ENCODE assay signal across 1 cellular context in the genomic region with DNA sequence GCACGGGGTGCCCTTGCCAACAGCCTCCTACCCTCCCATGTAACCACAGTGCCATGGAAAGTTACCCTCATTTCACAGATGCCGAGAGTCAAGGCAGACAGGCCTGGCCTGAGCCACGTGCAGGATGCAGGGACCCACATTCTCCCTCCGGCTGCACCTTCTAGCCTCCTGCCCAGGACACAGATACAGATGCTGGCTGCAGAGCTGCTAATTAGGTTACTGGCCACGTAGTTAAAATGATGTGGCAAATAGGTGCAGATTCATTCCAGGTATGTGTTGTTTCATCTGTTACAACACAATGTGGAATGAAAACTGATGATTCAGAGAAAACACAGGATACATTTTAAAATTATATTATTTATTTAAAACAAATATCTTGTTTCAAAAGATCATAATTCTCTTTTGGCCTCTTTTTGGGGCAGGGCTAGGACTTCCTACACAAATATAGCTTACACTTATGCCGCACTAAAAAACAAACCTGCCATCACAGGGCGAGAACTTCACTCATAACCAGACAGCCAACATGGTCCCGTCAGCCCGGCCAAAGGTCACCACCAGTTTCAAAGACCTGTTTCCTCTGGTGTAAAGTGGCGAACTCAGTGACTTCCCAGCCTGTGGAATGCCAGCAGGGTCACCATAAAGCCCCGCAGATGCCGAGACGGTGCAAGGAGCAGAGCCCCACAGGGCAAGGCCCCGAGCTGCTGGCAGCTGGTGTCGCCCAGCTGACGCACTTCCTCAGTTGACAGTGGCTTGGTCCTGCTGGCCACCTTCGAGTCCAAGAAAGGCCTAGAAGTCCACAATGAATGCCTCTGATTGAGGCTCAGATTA.
TF ChIP-seq lines count a peak whose summit lies in the region.

No MANE protein-coding gene starts in this region.

TF ChIP-seq in HepG2, 621 proteins besides CTCF, POLR2A, EP300 and RAD21 (continued from another document and continues in another):
- TF ChIP-seq, protein P1, sequence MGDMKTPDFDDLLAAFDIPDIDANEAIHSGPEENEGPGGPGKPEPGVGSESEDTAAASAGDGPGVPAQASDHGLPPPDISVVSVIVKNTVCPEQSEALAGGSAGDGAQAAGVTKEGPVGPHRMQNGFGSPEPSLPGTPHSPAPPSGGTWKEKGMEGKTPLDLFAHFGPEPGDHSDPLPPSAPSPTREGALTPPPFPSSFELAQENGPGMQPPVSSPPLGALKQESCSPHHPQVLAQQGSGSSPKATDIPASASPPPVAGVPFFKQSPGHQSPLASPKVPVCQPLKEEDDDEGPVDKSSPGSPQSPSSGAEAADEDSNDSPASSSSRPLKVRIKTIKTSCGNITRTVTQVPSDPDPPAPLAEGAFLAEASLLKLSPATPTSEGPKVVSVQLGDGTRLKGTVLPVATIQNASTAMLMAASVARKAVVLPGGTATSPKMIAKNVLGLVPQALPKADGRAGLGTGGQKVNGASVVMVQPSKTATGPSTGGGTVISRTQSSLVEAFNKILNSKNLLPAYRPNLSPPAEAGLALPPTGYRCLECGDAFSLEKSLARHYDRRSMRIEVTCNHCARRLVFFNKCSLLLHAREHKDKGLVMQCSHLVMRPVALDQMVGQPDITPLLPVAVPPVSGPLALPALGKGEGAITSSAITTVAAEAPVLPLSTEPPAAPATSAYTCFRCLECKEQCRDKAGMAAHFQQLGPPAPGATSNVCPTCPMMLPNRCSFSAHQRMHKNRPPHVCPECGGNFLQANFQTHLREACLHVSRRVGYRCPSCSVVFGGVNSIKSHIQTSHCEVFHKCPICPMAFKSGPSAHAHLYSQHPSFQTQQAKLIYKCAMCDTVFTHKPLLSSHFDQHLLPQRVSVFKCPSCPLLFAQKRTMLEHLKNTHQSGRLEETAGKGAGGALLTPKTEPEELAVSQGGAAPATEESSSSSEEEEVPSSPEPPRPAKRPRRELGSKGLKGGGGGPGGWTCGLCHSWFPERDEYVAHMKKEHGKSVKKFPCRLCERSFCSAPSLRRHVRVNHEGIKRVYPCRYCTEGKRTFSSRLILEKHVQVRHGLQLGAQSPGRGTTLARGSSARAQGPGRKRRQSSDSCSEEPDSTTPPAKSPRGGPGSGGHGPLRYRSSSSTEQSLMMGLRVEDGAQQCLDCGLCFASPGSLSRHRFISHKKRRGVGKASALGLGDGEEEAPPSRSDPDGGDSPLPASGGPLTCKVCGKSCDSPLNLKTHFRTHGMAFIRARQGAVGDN (CRISPR knock-in tag; IDR thresholded peaks at IDR 0.05), result peak; percentile 95
- TF ChIP-seq ZZZ3 (CRISPR knock-in tag; IDR thresholded peaks at IDR 0.05; ENCODE audit: borderline replicate concordance), result no peak
- no peak for TF ChIP-seq TAF1 (CRISPR knock-in tag; IDR thresholded peaks at IDR 0.05)
- TF ChIP-seq ZNF138 (CRISPR knock-in tag; IDR thresholded peaks at IDR 0.05; ENCODE audit: low read depth), result no peak
- TF ChIP-seq XRCC5 (optimal IDR thresholded peaks at IDR 0.05; ENCODE audit: low read length), result peak; percentile 73
- TF ChIP-seq, protein P2, sequence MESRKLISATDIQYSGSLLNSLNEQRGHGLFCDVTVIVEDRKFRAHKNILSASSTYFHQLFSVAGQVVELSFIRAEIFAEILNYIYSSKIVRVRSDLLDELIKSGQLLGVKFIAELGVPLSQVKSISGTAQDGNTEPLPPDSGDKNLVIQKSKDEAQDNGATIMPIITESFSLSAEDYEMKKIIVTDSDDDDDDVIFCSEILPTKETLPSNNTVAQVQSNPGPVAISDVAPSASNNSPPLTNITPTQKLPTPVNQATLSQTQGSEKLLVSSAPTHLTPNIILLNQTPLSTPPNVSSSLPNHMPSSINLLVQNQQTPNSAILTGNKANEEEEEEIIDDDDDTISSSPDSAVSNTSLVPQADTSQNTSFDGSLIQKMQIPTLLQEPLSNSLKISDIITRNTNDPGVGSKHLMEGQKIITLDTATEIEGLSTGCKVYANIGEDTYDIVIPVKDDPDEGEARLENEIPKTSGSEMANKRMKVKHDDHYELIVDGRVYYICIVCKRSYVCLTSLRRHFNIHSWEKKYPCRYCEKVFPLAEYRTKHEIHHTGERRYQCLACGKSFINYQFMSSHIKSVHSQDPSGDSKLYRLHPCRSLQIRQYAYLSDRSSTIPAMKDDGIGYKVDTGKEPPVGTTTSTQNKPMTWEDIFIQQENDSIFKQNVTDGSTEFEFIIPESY (CRISPR knock-in tag; IDR thresholded peaks at IDR 0.05), result peak; percentile 51; the same call in 1 of the 2 replicates
- no peak for TF ChIP-seq ZNF253 (CRISPR knock-in tag; IDR thresholded peaks at IDR 0.05; ENCODE audit: borderline replicate concordance)
- TF ChIP-seq MIXL1 (CRISPR knock-in tag; IDR thresholded peaks at IDR 0.05), result no peak
- TF ChIP-seq ZNF264 (CRISPR knock-in tag; IDR thresholded peaks at IDR 0.05), result peak; percentile 78; the same call in 1 of the 2 replicates
- TF ChIP-seq ZNF670 (CRISPR knock-in tag; IDR thresholded peaks at IDR 0.05; ENCODE audit: borderline replicate concordance), result no peak
- peak; percentile 36 for TF ChIP-seq FOSL2 (CRISPR knock-in tag; IDR thresholded peaks at IDR 0.05)
- TF ChIP-seq SOX5 (CRISPR knock-in tag; IDR thresholded peaks at IDR 0.05; ENCODE audit: borderline replicate concordance), result peak; percentile 49; the same call in 1 of the 2 replicates
- TF ChIP-seq, protein P3, sequence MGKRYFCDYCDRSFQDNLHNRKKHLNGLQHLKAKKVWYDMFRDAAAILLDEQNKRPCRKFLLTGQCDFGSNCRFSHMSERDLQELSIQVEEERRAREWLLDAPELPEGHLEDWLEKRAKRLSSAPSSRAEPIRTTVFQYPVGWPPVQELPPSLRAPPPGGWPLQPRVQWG (CRISPR knock-in tag; IDR thresholded peaks at IDR 0.05; ENCODE audit: borderline replicate concordance, low read depth), result no peak
- no peak for TF ChIP-seq PRMT3 (CRISPR knock-in tag; IDR thresholded peaks at IDR 0.05; ENCODE audit: borderline replicate concordance, low read depth)
- peak; percentile 53; the same call in 1 of the 2 replicates for TF ChIP-seq HMG20A (CRISPR knock-in tag; IDR thresholded peaks at IDR 0.05; ENCODE audit: borderline replicate concordance)
- TF ChIP-seq SMAD1 (CRISPR knock-in tag; IDR thresholded peaks at IDR 0.05; ENCODE audit: borderline replicate concordance, low read depth), result no peak
- peak; percentile 74 for TF ChIP-seq SAP130 (CRISPR knock-in tag; IDR thresholded peaks at IDR 0.05; ENCODE audit: low read depth)
- TF ChIP-seq, protein P4, sequence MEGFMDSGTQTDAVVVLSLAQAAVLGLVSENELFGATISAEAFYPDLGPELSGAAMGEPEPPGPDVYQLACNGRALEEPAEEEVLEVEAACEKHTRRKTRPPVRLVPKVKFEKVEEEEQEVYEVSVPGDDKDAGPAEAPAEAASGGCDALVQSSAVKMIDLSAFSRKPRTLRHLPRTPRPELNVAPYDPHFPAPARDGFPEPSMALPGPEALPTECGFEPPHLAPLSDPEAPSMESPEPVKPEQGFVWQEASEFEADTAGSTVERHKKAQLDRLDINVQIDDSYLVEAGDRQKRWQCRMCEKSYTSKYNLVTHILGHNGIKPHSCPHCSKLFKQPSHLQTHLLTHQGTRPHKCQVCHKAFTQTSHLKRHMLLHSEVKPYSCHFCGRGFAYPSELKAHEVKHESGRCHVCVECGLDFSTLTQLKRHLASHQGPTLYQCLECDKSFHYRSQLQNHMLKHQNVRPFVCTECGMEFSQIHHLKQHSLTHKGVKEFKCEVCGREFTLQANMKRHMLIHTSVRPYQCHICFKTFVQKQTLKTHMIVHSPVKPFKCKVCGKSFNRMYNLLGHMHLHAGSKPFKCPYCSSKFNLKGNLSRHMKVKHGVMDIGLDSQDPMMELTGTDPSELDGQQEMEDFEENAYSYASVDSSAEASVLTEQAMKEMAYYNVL (CRISPR knock-in tag; IDR thresholded peaks at IDR 0.05; ENCODE audit: borderline replicate concordance), result peak; percentile 59; the same call in 1 of the 2 replicates
- TF ChIP-seq, protein P5, sequence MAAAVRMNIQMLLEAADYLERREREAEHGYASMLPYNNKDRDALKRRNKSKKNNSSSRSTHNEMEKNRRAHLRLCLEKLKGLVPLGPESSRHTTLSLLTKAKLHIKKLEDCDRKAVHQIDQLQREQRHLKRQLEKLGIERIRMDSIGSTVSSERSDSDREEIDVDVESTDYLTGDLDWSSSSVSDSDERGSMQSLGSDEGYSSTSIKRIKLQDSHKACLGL (CRISPR knock-in tag; IDR thresholded peaks at IDR 0.05), result no peak
- TF ChIP-seq, protein P6, sequence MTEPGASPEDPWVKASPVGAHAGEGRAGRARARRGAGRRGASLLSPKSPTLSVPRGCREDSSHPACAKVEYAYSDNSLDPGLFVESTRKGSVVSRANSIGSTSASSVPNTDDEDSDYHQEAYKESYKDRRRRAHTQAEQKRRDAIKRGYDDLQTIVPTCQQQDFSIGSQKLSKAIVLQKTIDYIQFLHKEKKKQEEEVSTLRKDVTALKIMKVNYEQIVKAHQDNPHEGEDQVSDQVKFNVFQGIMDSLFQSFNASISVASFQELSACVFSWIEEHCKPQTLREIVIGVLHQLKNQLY (CRISPR knock-in tag; IDR thresholded peaks at IDR 0.05), result peak; percentile 53; the same call in 1 of the 2 replicates
- TF ChIP-seq, protein P7, sequence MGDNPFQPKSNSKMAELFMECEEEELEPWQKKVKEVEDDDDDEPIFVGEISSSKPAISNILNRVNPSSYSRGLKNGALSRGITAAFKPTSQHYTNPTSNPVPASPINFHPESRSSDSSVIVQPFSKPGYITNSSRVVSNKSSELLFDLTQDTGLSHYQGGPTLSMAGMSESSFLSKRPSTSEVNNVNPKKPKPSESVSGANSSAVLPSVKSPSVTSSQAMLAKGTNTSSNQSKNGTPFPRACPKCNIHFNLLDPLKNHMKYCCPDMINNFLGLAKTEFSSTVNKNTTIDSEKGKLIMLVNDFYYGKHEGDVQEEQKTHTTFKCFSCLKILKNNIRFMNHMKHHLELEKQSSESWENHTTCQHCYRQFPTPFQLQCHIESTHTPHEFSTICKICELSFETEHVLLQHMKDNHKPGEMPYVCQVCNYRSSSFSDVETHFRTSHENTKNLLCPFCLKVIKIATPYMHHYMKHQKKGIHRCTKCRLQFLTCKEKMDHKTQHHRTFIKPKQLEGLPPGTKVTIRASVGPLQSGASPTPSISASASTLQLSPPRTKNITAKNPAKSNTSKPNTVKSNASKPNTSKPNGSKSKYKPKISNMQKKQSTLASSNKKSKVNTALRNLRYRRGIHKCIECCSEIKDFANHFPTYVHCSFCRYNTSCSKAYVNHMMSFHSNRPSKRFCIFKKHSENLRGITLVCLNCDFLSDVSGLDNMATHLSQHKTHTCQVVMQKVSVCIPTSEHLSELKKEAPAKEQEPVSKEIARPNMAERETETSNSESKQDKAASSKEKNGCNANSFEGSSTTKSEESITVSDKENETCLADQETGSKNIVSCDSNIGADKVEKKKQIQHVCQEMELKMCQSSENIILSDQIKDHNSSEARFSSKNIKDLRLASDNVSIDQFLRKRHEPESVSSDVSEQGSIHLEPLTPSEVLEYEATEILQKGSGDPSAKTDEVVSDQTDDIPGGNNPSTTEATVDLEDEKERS (CRISPR knock-in tag; IDR thresholded peaks at IDR 0.05), result no peak
- peak; percentile 92 for TF ChIP-seq ZNF644 (CRISPR knock-in tag; IDR thresholded peaks at IDR 0.05; ENCODE audit: low read depth)
- TF ChIP-seq, protein P8, sequence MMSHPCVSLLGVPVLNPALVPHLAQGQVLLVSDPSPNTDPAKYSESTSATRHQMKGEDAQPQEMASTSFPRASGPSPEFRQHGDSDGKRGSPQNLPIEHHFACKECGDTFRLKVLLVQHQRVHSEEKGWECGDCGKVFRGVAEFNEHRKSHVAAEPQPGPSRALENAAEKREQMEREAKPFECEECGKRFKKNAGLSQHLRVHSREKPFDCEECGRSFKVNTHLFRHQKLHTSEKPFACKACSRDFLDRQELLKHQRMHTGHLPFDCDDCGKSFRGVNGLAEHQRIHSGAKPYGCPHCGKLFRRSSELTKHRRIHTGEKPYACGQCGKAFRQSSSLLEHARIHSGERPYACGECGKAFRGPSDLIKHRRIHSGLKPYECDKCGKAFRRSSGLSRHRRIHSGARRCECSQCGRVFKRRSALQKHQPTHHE (CRISPR knock-in tag; IDR thresholded peaks at IDR 0.05; ENCODE audit: borderline replicate concordance), result 0 out of 2 replicates have a peak, but pooled peaks have one; percentile 26
- no peak for TF ChIP-seq ZSCAN20 (CRISPR knock-in tag; IDR thresholded peaks at IDR 0.05; ENCODE audit: borderline replicate concordance)
- TF ChIP-seq HNRNPL (IDR thresholded peaks at IDR 0.05; ENCODE audit: low read depth, low read length), result 0 out of 2 replicates have a peak, but pooled peaks have one; percentile 61
- TF ChIP-seq NR2F2 (IDR thresholded peaks at IDR 0.05; ENCODE audit: borderline replicate concordance, low read depth), result peak; percentile 74
- TF ChIP-seq, protein P9, sequence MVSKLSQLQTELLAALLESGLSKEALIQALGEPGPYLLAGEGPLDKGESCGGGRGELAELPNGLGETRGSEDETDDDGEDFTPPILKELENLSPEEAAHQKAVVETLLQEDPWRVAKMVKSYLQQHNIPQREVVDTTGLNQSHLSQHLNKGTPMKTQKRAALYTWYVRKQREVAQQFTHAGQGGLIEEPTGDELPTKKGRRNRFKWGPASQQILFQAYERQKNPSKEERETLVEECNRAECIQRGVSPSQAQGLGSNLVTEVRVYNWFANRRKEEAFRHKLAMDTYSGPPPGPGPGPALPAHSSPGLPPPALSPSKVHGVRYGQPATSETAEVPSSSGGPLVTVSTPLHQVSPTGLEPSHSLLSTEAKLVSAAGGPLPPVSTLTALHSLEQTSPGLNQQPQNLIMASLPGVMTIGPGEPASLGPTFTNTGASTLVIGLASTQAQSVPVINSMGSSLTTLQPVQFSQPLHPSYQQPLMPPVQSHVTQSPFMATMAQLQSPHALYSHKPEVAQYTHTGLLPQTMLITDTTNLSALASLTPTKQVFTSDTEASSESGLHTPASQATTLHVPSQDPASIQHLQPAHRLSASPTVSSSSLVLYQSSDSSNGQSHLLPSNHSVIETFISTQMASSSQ (IDR thresholded peaks at IDR 0.05; ENCODE audit: low read depth), result no peak
- TF ChIP-seq, protein P9 (CRISPR knock-in tag; IDR thresholded peaks at IDR 0.05; ENCODE audit: borderline replicate concordance), result peak; percentile 75; the same call in 1 of the 2 replicates
- TF ChIP-seq MED8 (CRISPR knock-in tag; IDR thresholded peaks at IDR 0.05; ENCODE audit: insufficient replicate concordance), result no peak
- TF ChIP-seq CCDC6 (CRISPR knock-in tag; IDR thresholded peaks at IDR 0.05), result peak; percentile 54; the same call in 1 of the 2 replicates
- TF ChIP-seq MYC (CRISPR knock-in tag; IDR thresholded peaks at IDR 0.05; ENCODE audit: borderline replicate concordance), result peak; percentile 42; the same call in 1 of the 2 replicates
- peak in 1 of 2 experiments; percentile 39; a peak in 1 of 4 replicates for TF ChIP-seq KLF16 (CRISPR knock-in tag; IDR thresholded peaks at IDR 0.05)
- no peak for TF ChIP-seq FOXJ3 (CRISPR knock-in tag; IDR thresholded peaks at IDR 0.05; ENCODE audit: borderline replicate concordance)
